24 cellular contexts compared by ENCODE assay signal in the genomic region with DNA sequence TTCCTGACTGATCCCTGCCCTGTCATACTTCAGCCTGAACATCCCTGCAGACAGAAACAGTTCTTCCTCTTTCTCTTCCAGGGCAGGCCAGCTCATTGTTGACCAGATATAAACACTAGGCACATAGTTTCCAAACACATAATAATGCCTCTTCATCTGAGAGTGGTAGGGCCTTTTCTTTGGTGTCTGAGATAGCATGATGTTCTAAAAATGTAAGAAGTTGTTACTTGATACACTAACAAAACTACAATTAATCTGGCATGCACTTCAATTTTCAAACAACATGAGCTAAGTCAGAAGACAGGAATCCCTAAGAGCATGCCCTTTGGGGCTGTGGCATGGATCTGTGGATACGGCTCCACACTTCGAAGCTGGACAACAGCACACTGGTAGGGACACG.
DNase-seq lines count a peak whose midpoint lies in the region; ATAC-seq, FAIRE-seq and TF ChIP-seq lines count a peak whose summit lies in the region.
"Had no signal": no experiment of that assay in that cellular context is flagged by ENCODE, and none has a peak within 500 bp of the region (broad histone marks: within the 10 kb centered on the region; RNA-seq: fewer than 3 reads in every experiment).

No MANE protein-coding gene starts in this region.

- no peaks in the 10 kb centered on the region for H3K36me3 Mint-ChIP-seq in neural crest cell (ENCODE audit: low read depth)
- no peaks in the 10 kb centered on the region for H3K36me3 Mint-ChIP-seq in naive thymus-derived CD8-positive, alpha-beta T cell
- H3K36me3 Mint-ChIP-seq: activated CD4-positive, alpha-beta memory T cell treated with anti-CD3 and anti-CD28 coated beads for 36 hours had no signal

- no peaks in the 10 kb centered on the region for H3K36me3 ChIP-seq in IMR-90 (ENCODE audit: control insufficient read depth, insufficient read depth, low read length)
- no peaks in the 10 kb centered on the region for H3K36me3 ChIP-seq in H1 (ENCODE audit: control insufficient read depth in 2 of 4, insufficient read depth in 4 of 4, low read length in 3 of 4)
- H3K36me3 ChIP-seq: gastroesophageal sphincter, SJCRH30 had no signal

- H3K14ac ChIP-seq in IMR-90 (replicated peaks; ENCODE audit: low read depth, low read length) (no peak overlapping the region), H1 (ENCODE audit: insufficient read length) (no peak overlapping the region)

- H3K27me3 ChIP-seq in IMR-90 (ENCODE audit: control insufficient read depth, insufficient read depth, low read length) (no peaks in the 10 kb centered on the region), H1 (replicated peaks in 1 of 4; ENCODE audit: control insufficient read depth in 3 of 4, extremely low read depth in 1 of 4, insufficient read depth in 3 of 4, low read length in 3 of 4) (no peaks in the 10 kb centered on the region)
- H3K27me3 ChIP-seq: gastroesophageal sphincter, SJCRH30 had no signal

- H3K18ac ChIP-seq in IMR-90 (ENCODE audit: low read depth, low read length) (no peak overlapping the region; the same call in 1 of the 2 replicates), H1 (ENCODE audit: extremely low read depth, low read length) (no peak overlapping the region)

- H3K9ac ChIP-seq in IMR-90 (ENCODE audit: low read depth, low read length) (no peak overlapping the region), H1 (replicated peaks in 1 of 4; ENCODE audit: extremely low read depth in 1 of 4, low read depth in 3 of 4, low read length in 3 of 4) (no peak overlapping the region)

- 0 out of 2 replicates have a peak overlapping the region, but pooled peaks have one; percentile 10 for H3K4me2 ChIP-seq in IMR-90 (ENCODE audit: low read depth, low read length)
- no peak overlapping the region for H3K4me2 ChIP-seq in H1 (ENCODE audit: insufficient read depth in 1 of 2, low read depth in 2 of 2, low read length in 2 of 2)

- 0 out of 2 replicates have a peak, but pooled peaks cover 3% of the 10 kb centered on the region for H3K9me1 ChIP-seq in IMR-90 (ENCODE audit: insufficient read depth, low read length)

- no peak overlapping the region for H2BK15ac ChIP-seq in IMR-90 (ENCODE audit: low read depth, low read length)
- no peak overlapping the region for H2BK15ac ChIP-seq in H1 (ENCODE audit: low read length)

- H2AK9ac ChIP-seq in IMR-90 (replicated peaks; ENCODE audit: low read depth, low read length, poor library complexity) = no peak overlapping the region

- BruUV-seq in IMR-90 (replicated peaks; lab: Mats Ljungman, UMichigan) = no TSS peak

- no CpG with 5 or more reads among the region's 3 CpGs for WGBS in IMR-90 (ENCODE audit: extremely low coverage in 2 of 2, insufficient read length in 1 of 2), 2 experiments
- 90% methylated on average over 3 of the region's 3 CpGs; no CpG with 5 or more reads in 1 of the 2 experiments for WGBS in H1 (ENCODE audit: extremely low coverage in 1 of 2, insufficient coverage in 1 of 2, insufficient read length in 1 of 2, insufficient replicate concordance in 2 of 2, low coverage in 1 of 2, low lambda C conversion rate in 2 of 2, missing lambda C conversion rate in 1 of 2), 2 experiments

- H4K20me1 ChIP-seq in IMR-90 (ENCODE audit: insufficient read depth, low read length) (no peaks in the 10 kb centered on the region), H1 (replicated peaks in 1 of 2; ENCODE audit: control insufficient read depth in 1 of 2, insufficient read depth in 2 of 2, low read length in 2 of 2) (no peaks in the 10 kb centered on the region)

- no peak overlapping the region for H2BK120ac ChIP-seq in IMR-90 (ENCODE audit: low read depth, low read length)
- H2BK120ac ChIP-seq in H1 (replicated peaks; ENCODE audit: low read depth, low read length) = no peak overlapping the region

- H2AK5ac ChIP-seq in IMR-90 (ENCODE audit: low read depth, low read length) (no peak overlapping the region), H1 (ENCODE audit: low read depth, low read length) (no peak overlapping the region)

- POLR2A ChIA-PET in IMR-90 (lab: Charles Lee; ENCODE audit: unreplicated experiment) = no interaction called here
- POLR2A ChIA-PET in H1 (lab: Charles Lee; ENCODE audit: partially characterized antibody) = no interaction called here
- POLR2A ChIA-PET in naive thymus-derived CD8-positive, alpha-beta T cell (lab: Charles Lee) = no interaction called here

- no peaks in the 10 kb centered on the region for H3K4me1 Mint-ChIP-seq in neural crest cell
- H3K4me1 Mint-ChIP-seq in naive thymus-derived CD8-positive, alpha-beta T cell = no peaks in the 10 kb centered on the region
- H3K4me1 Mint-ChIP-seq: activated B cell treated with CpG ODN at 0.5 μM for 24 hours had no signal

- intact Hi-C loops in IMR-90 (cut with micrococcal nuclease) = no loop called here

- dilution Hi-C loops in IMR-90 (cut with HindIII; ENCODE audit: low sequenced_read_pairs, unreplicated experiment) = no loop called here

- H2BK5ac ChIP-seq in IMR-90 (ENCODE audit: low read depth, low read length, poor library complexity, severe bottlenecking) (no peak overlapping the region), H1 (ENCODE audit: low read depth, low read length) (no peak overlapping the region)

- H4K8ac ChIP-seq in IMR-90 (ENCODE audit: low read depth in 2 of 2, low read length in 2 of 2) = no peak overlapping the region
- no peak overlapping the region for H4K8ac ChIP-seq in H1 (ENCODE audit: extremely low read depth, insufficient read depth, low read length)

- H2AFZ ChIP-seq in IMR-90 (replicated peaks; ENCODE audit: low read length, poor library complexity) = no peak overlapping the region
- no peak overlapping the region for H2AFZ ChIP-seq in H1 (ENCODE audit: low read length)

- H3K23me2 ChIP-seq in H1 (ENCODE audit: low read depth, low read length) = no peaks in the 10 kb centered on the region

- peak overlapping the region; percentile 46 for H3K27ac Mint-ChIP-seq in neural crest cell (ENCODE audit: unreplicated experiment)
- H3K27ac Mint-ChIP-seq in naive thymus-derived CD8-positive, alpha-beta T cell = no peak overlapping the region
- H3K27ac Mint-ChIP-seq: activated B cell treated with CpG ODN at 0.5 μM for 24 hours; activated CD4-positive, alpha-beta memory T cell treated with anti-CD3 and anti-CD28 coated beads for 36 hours; endodermal cell; nephron had no signal

- no peak overlapping the region for H3K27ac ChIP-seq in IMR-90 (ENCODE audit: insufficient read depth, low read length)
- H3K27ac ChIP-seq in H1 (ENCODE audit: low read depth, low read length) = no peak overlapping the region
- H3K27ac ChIP-seq: psoas muscle, SJCRH30 had no signal

- no peak overlapping the region for H2BK20ac ChIP-seq in IMR-90 (ENCODE audit: low read depth, low read length)
- no peak overlapping the region for H2BK20ac ChIP-seq in H1 (ENCODE audit: low read length)

- no peaks in the 10 kb centered on the region for H3K9me3 ChIP-seq in IMR-90 (ENCODE audit: control insufficient read depth, insufficient read depth, low read length)
- no peaks in the 10 kb centered on the region for H3K9me3 ChIP-seq in H1 (ENCODE audit: insufficient read depth in 2 of 2, low read depth in 1 of 2, low read length in 1 of 2)
- H3K9me3 ChIP-seq: gastroesophageal sphincter, psoas muscle, SJCRH30 had no signal

- no peak overlapping the region for H2BK12ac ChIP-seq in H1 (ENCODE audit: low read depth, low read length)

- peak; percentile 48 for FAIRE-seq in H1 (lab: Jason Lieb, UNC)
- FAIRE-seq: small intestine had no signal

- H3K4ac ChIP-seq in IMR-90 (ENCODE audit: low read depth, low read length) (no peak overlapping the region), H1 (replicated peaks; ENCODE audit: insufficient read length, low read depth, low read length) (no peak overlapping the region)

- H3K9me3 Mint-ChIP-seq in neural crest cell = no peaks in the 10 kb centered on the region
- H3K9me3 Mint-ChIP-seq in naive thymus-derived CD8-positive, alpha-beta T cell = peaks cover 0 to 4% (median 0%) of the 10 kb centered on the region in 9 donors
- H3K9me3 Mint-ChIP-seq: activated B cell treated with CpG ODN at 0.5 μM for 24 hours; activated CD4-positive, alpha-beta memory T cell treated with anti-CD3 and anti-CD28 coated beads for 36 hours; endodermal cell had no signal

- no peak overlapping the region for H4K5ac ChIP-seq in IMR-90 (ENCODE audit: low read depth, low read length)
- no peak overlapping the region for H4K5ac ChIP-seq in H1 (ENCODE audit: insufficient read length, low read depth, low read length)

- no peak for TF ChIP-seq RAD21 in IMR-90 (IDR thresholded peaks at IDR 0.05; ENCODE audit: low read length)
- no peak for TF ChIP-seq RAD21 in H1 (IDR thresholded peaks at IDR 0.05 in 1 of 2, conservative IDR thresholded peaks at IDR 0.05 in 1 of 2; ENCODE audit: low read depth in 2 of 2, low read length in 2 of 2)

- in situ Hi-C loops in IMR-90 (cut with MboI; ENCODE audit: low sequenced_read_pairs) = no loop called here
- in situ Hi-C loops in GM13977 (cut with MboI; ENCODE audit: low pct_unique_long_range_greater_than_20kb, low sequenced_read_pairs, unreplicated experiment) = no loop called here

- no peaks in the 10 kb centered on the region for H3K27me3 Mint-ChIP-seq in neural crest cell (ENCODE audit: low read depth)
- peaks cover 0 to 8% (median 3%) of the 10 kb centered on the region in 5 donors for H3K27me3 Mint-ChIP-seq in naive thymus-derived CD8-positive, alpha-beta T cell

- TF ChIP-seq CTCF in IMR-90 (conservative IDR thresholded peaks at IDR 0.05; ENCODE audit: low read depth, low read length) = no peak
- no peak for TF ChIP-seq CTCF in H1 (IDR thresholded peaks at IDR 0.05; ENCODE audit: control extremely low read depth in 1 of 3, insufficient read depth in 1 of 3, low read depth in 1 of 3, low read length in 3 of 3)
- TF ChIP-seq CTCF in neural crest cell (conservative IDR thresholded peaks at IDR 0.05) = no peak
- TF ChIP-seq CTCF in GM13977 (IDR thresholded peaks at IDR 0.05; ENCODE audit: extremely low read depth, insufficient read depth, missing control alignments) = no peak

- H3K56ac ChIP-seq in IMR-90 (ENCODE audit: extremely low read depth, insufficient read depth, low read length) (no peak overlapping the region), H1 (replicated peaks; ENCODE audit: insufficient read length, low read depth, low read length) (no peak overlapping the region)

- H3K4me3 Mint-ChIP-seq in neural crest cell = no peak overlapping the region
- no peak overlapping the region for H3K4me3 Mint-ChIP-seq in naive thymus-derived CD8-positive, alpha-beta T cell
- H3K4me3 Mint-ChIP-seq: activated B cell treated with CpG ODN at 0.5 μM for 24 hours; activated CD4-positive, alpha-beta memory T cell treated with anti-CD3 and anti-CD28 coated beads for 36 hours; endodermal cell; nephron had no signal

- H3K4me3 ChIP-seq in IMR-90 (ENCODE audit: insufficient read depth, low read depth, low read length) (no peak overlapping the region), H1 (ENCODE audit: extremely low read depth in 1 of 4, insufficient read depth in 2 of 4, low read depth in 3 of 4, low read length in 4 of 4) (no peak overlapping the region)
- H3K4me3 ChIP-seq: gastroesophageal sphincter, psoas muscle, SJCRH30 had no signal

- DNase-seq in AG08396 (ENCODE audit: low spot score) (peak; percentile 44), IMR-90 (peak; percentile 56), H1 (ENCODE audit: low read depth in 1 of 2, low spot score in 2 of 2) (no peak), neural crest cell (ENCODE audit: low read depth, low spot score) (no peak), GM13977 (ENCODE audit: low spot score) (no peak), glomerular visceral epithelial cell (ENCODE audit: extremely low spot score) (no peak)
- no peak for DNase-seq in naive thymus-derived CD8-positive, alpha-beta T cell
- DNase-seq: ACHN; activated B cell treated with CpG ODN at 0.5 μM for 24 hours; activated CD4-positive, alpha-beta memory T cell treated with anti-CD3 and anti-CD28 coated beads for 36 hours; activated naive CD4-positive, alpha-beta T cell; endodermal cell; GOT3; mesendoderm; NCI-H1417; NCI-H2171; NCI-H748 treated with DMSO at 0.1 percent for 48 hours; psoas muscle; SJCRH30; small intestine; stimulated activated CD4-positive, alpha-beta T cell treated with anti-CD3 and anti-CD28 coated beads, Interleukin-4, amount 100 ng/mL, for 1 hour had no signal

- H3K23ac ChIP-seq in IMR-90 (ENCODE audit: low read depth, low read length) = no peak overlapping the region
- no peak overlapping the region for H3K23ac ChIP-seq in H1 (ENCODE audit: insufficient read length)

- CTCF ChIA-PET in IMR-90 (lab: Yijun Ruan, JAX) = no interaction called here
- CTCF ChIA-PET in H1 (lab: Charles Lee; ENCODE audit: partially characterized antibody) = interaction anchor here (1.8 kb wide), 1 partner anchor 92 kb away, joined by 5 read pairs; no protein-coding TSS in a partner anchor

- H4K91ac ChIP-seq in IMR-90 (ENCODE audit: insufficient read depth, low read depth, low read length) (no peak overlapping the region), H1 (replicated peaks; ENCODE audit: insufficient read length, low read length) (no peak overlapping the region)

- no peaks in the 10 kb centered on the region for H3K79me2 ChIP-seq in H1 (ENCODE audit: control insufficient read depth in 1 of 2, insufficient read depth in 2 of 2, low read length in 2 of 2)

- H3K4me1 ChIP-seq in IMR-90 (ENCODE audit: control insufficient read depth, insufficient read depth, low read length) (peaks cover 1% of the 10 kb centered on the region; the same call in 1 of the 2 replicates), H1 (replicated peaks in 1 of 4; ENCODE audit: control insufficient read depth in 3 of 4, insufficient read depth in 4 of 4, low read length in 3 of 4) (peaks cover 0 to 2% (median 0%) of the 10 kb centered on the region in 4 experiments; a peak in 1 of 7 replicates)
- H3K4me1 ChIP-seq: gastroesophageal sphincter, psoas muscle, SJCRH30 had no signal

- TF ChIP-seq POLR2A in IMR-90 (IDR thresholded peaks at IDR 0.05; ENCODE audit: low read depth, low read length) = no peak
- TF ChIP-seq POLR2A in H1 (IDR thresholded peaks at IDR 0.05; ENCODE audit: control extremely low read depth in 1 of 2, low read depth in 2 of 2, low read length in 2 of 2) = no peak

- peak; percentile 87 for ATAC-seq in IMR-90 (ENCODE audit: low read depth)
- ATAC-seq in HG03521 (IDR thresholded peaks at IDR 0.05; ENCODE audit: unreplicated experiment) = no peak
- ATAC-seq in naive thymus-derived CD8-positive, alpha-beta T cell = no peak
- ATAC-seq: gastroesophageal sphincter, psoas muscle had no signal

- H3K79me1 ChIP-seq in IMR-90 (ENCODE audit: low read depth in 1 of 2, low read length in 2 of 2) (no peaks in the 10 kb centered on the region), H1 (ENCODE audit: low read depth, low read length) (no peaks in the 10 kb centered on the region)

- TF ChIP-seq EP300 in H1 (IDR thresholded peaks at IDR 0.05; ENCODE audit: borderline replicate concordance in 1 of 2, low read depth in 2 of 2, low read length in 2 of 2) = no peak

Comparison
In these comparisons a context has a peak if more than half of its experiments do, and no peak if none do; other contexts are left out.
1. DNase-seq: peak in AG08396 (single experiment) and IMR-90 (single experiment); none in H1 (0 of 2), neural crest cell (single experiment), GM13977 (single experiment), naive thymus-derived CD8-positive, alpha-beta T cell (0 of 10) and glomerular visceral epithelial cell (single experiment).